In the genomic region with DNA sequence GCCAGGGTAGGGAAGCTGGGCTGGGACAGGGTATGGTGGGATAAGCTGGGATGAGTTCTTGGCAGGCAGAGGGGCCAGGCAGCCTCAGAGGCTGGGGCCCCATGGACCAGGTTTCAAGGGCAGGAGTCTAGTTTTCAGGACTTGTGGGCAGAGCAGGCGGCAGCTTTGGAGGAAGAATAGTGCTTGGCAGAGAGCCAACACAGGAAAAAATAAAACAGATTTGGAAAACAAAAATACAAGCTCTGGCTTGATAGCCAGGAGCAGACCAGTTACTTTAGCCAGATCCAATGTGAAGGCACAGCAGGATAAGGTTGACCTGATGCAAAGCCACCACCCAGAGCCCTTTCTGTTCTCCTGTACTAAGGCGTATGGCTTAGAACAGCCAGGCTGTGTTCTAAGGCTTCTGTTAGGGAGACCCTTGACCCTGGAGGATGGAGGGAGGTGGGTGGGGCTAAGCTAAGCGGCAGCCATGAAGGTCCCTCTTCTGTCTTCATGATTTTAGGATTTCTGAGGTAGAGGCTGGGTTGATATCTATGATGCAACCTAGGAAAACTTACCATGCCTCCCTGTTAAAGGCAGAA, we compare ENCODE assay signal across 15 cellular contexts. TPM values are rescaled to one million over a fixed set of nuclear protein-coding genes. Genes with fewer than 3 reads are reported as not detected.
A peak's percentile ranks its signal among the peaks of the same experiment; 100 is the strongest.
DNase-seq lines count a peak whose midpoint lies in the region; ATAC-seq and TF ChIP-seq lines count a peak whose summit lies in the region.
"Had no signal": no experiment of that assay in that cellular context is flagged by ENCODE, and none has a peak within 500 bp of the region (broad histone marks: within the 10 kb centered on the region; RNA-seq: fewer than 3 reads in every experiment).

No MANE protein-coding gene starts in this region.

- peaks cover 12% of the 10 kb centered on the region for H4K20me1 ChIP-seq in DOHH2 (ENCODE audit: control insufficient read depth, insufficient read depth, low read depth, low read length)

- H3K4me3 ChIP-seq in DOHH2 (ENCODE audit: low read length) (peak overlapping the region; percentile 34), mesendoderm (ENCODE audit: low read length) (no peak overlapping the region)
- H3K4me3 ChIP-seq: A549 had no signal

- H3K4ac ChIP-seq in mesendoderm (ENCODE audit: low read depth, low read length): no peak overlapping the region

- H3K79me2 ChIP-seq in DOHH2 (ENCODE audit: control insufficient read depth, low read length): peaks cover 100% of the 10 kb centered on the region
- H3K79me2 ChIP-seq in mesendoderm (ENCODE audit: control insufficient read depth, insufficient read depth, low read length): peaks cover 81% of the 10 kb centered on the region

- peak overlapping the region; percentile 40 for H3K4me3 Mint-ChIP-seq in activated T-helper 17 cell treated with anti-CD3 and anti-CD28 coated beads, Interleukin-2, amount 50 U/mL, for 72 hours
- H3K4me3 Mint-ChIP-seq: activated CD8-positive, alpha-beta memory T cell treated with anti-CD3 and anti-CD28 coated beads, Interleukin-2, amount 10 ng/mL, durations not matched to agents 7 days and 5 days had no signal

- H4K8ac ChIP-seq in mesendoderm (ENCODE audit: low read depth, low read length): no peak overlapping the region

- H3K18ac ChIP-seq in mesendoderm (ENCODE audit: low read length): no peak overlapping the region

- no peak overlapping the region for H2BK5ac ChIP-seq in mesendoderm (ENCODE audit: low read length)

- H3K9me3 Mint-ChIP-seq in activated T-helper 17 cell treated with anti-CD3 and anti-CD28 coated beads, Interleukin-2, amount 50 U/mL, for 72 hours: no peaks in the 10 kb centered on the region

- WGBS in mesendoderm (ENCODE audit: extremely low coverage, insufficient coverage, low lambda C conversion rate): no CpG with 5 or more reads among the region's 3 CpGs

- no peak overlapping the region for H3K9ac ChIP-seq in mesendoderm (ENCODE audit: low read length)

- no peak overlapping the region for H2BK15ac ChIP-seq in mesendoderm (replicated peaks; ENCODE audit: low read depth)

- peaks cover 6% of the 10 kb centered on the region; the same call in 1 of the 2 replicates for H3F3A ChIP-seq in DOHH2 (ENCODE audit: control insufficient read depth, insufficient read depth)

- no peaks in the 10 kb centered on the region for H3K27me3 Mint-ChIP-seq in activated T-helper 17 cell treated with anti-CD3 and anti-CD28 coated beads, Interleukin-2, amount 50 U/mL, for 72 hours
- H3K27me3 Mint-ChIP-seq: activated CD8-positive, alpha-beta memory T cell treated with anti-CD3 and anti-CD28 coated beads, Interleukin-2, amount 10 ng/mL, durations not matched to agents 7 days and 5 days had no signal

- H3K4me1 Mint-ChIP-seq in activated T-helper 17 cell treated with anti-CD3 and anti-CD28 coated beads, Interleukin-2, amount 50 U/mL, for 72 hours: peaks cover 77% of the 10 kb centered on the region

- H3K36me3 ChIP-seq in DOHH2 (ENCODE audit: control insufficient read depth, low read length) (peaks cover 31% of the 10 kb centered on the region), mesendoderm (ENCODE audit: control insufficient read depth, insufficient read depth, low read length) (no peaks in the 10 kb centered on the region)

- TF ChIP-seq CTCF in DOHH2 (IDR thresholded peaks at IDR 0.05; ENCODE audit: low read depth, low read length, poor library complexity, severe bottlenecking): no peak

- H3K4me1 ChIP-seq in DOHH2 (ENCODE audit: control insufficient read depth, low read length): peaks cover 98% of the 10 kb centered on the region
- peaks cover 25% of the 10 kb centered on the region for H3K4me1 ChIP-seq in mesendoderm (ENCODE audit: control insufficient read depth, low read depth, low read length)

- no peak overlapping the region for H4K5ac ChIP-seq in mesendoderm (ENCODE audit: low read length)

- H3K56ac ChIP-seq in mesendoderm (ENCODE audit: low read length): peak overlapping the region; percentile 26

- no peak overlapping the region for H2AK5ac ChIP-seq in mesendoderm (ENCODE audit: low read length)

- DNase-seq in NCI-H2171 treated with DMSO at 0.1 percent for 48 hours (lab: John Stamatoyannopoulos, UW) (peak; percentile 43), NCI-H2171 (lab: John Stamatoyannopoulos, UW) (no peak), mesendoderm (no peak), left colon (no peak)
- DNase-seq: activated CD8-positive, alpha-beta memory T cell treated with anti-CD3 and anti-CD28 coated beads, Interleukin-2, amount 10 ng/mL, durations not matched to agents 7 days and 5 days; midbrain; NCI-H1694 treated with DMSO at 0.1 percent for 48 hours; NCI-H774; posterior cingulate gyrus; Right ventricle myocardium superior had no signal

- peaks cover 55% of the 10 kb centered on the region for H3K79me1 ChIP-seq in mesendoderm (ENCODE audit: low read length)

- peak overlapping the region; percentile 74 for H3K27ac Mint-ChIP-seq in activated T-helper 17 cell treated with anti-CD3 and anti-CD28 coated beads, Interleukin-2, amount 50 U/mL, for 72 hours

- intact Hi-C loops in left colon (cut with DNase I, micrococcal nuclease): no loop called here

- ATAC-seq in activated T-helper 17 cell treated with anti-CD3 and anti-CD28 coated beads, Interleukin-2, amount 50 U/mL, for 72 hours (replicated peaks): no peak
- ATAC-seq in left colon: no peak
- no peak for ATAC-seq in HG03457 (IDR thresholded peaks at IDR 0.05; ENCODE audit: unreplicated experiment)
- ATAC-seq in GM18502 (IDR thresholded peaks at IDR 0.05; ENCODE audit: poor library complexity, unreplicated experiment): no peak
- ATAC-seq: A549; activated CD8-positive, alpha-beta memory T cell treated with anti-CD3 and anti-CD28 coated beads, Interleukin-2, amount 10 ng/mL, durations not matched to agents 7 days and 5 days had no signal

- peaks cover 50% of the 10 kb centered on the region for H3K36me3 Mint-ChIP-seq in activated T-helper 17 cell treated with anti-CD3 and anti-CD28 coated beads, Interleukin-2, amount 50 U/mL, for 72 hours (ENCODE audit: low read depth)

- no peaks in the 10 kb centered on the region for H3K9me3 ChIP-seq in DOHH2 (ENCODE audit: control insufficient read depth, insufficient read depth, low read length)
- H3K9me3 ChIP-seq: A549 had no signal

- H3K4me2 ChIP-seq in DOHH2 (ENCODE audit: low read length) (peak overlapping the region; percentile 91), mesendoderm (ENCODE audit: low read length) (no peak overlapping the region)
- H3K4me2 ChIP-seq: A549 had no signal

- H3K9me2 ChIP-seq in DOHH2 (replicated peaks; ENCODE audit: control insufficient read depth, low read length): no peaks in the 10 kb centered on the region

- no peak overlapping the region for H2BK120ac ChIP-seq in mesendoderm (ENCODE audit: low read depth, low read length)

- H3K27ac ChIP-seq in DOHH2 (ENCODE audit: low read depth, low read length) (peak overlapping the region; percentile 10), mesendoderm (ENCODE audit: low read depth, low read length) (no peak overlapping the region)
- H3K27ac ChIP-seq: A549 had no signal

- H3K23ac ChIP-seq in mesendoderm (ENCODE audit: low read length): no peak overlapping the region

- H3K27me3 ChIP-seq in DOHH2 (ENCODE audit: control insufficient read depth, low read length) (no peaks in the 10 kb centered on the region), mesendoderm (ENCODE audit: insufficient read depth, low read length, poor library complexity) (no peaks in the 10 kb centered on the region)

RNA-seq across cellular contexts. Expression of gene TRAF5, which starts 5.5 kb away (rescaled TPM):
- 10 to 100 TPM; 50.7 to 54.8 TPM for total RNA-seq in activated T-helper 17 cell treated with anti-CD3 and anti-CD28 coated beads, Interleukin-2, amount 50 U/mL, for 72 hours
- polyA plus RNA-seq in mesendoderm (2013, experiment 1 of 2): 8.8 TPM
- polyA plus RNA-seq in mesendoderm (2013, experiment 2 of 2): 8.4 TPM
- 10 to 100 TPM; 15.0 to 16.2 TPM for total RNA-seq in left colon
